ENCODE assay signal across 21 cellular contexts in the genomic region with DNA sequence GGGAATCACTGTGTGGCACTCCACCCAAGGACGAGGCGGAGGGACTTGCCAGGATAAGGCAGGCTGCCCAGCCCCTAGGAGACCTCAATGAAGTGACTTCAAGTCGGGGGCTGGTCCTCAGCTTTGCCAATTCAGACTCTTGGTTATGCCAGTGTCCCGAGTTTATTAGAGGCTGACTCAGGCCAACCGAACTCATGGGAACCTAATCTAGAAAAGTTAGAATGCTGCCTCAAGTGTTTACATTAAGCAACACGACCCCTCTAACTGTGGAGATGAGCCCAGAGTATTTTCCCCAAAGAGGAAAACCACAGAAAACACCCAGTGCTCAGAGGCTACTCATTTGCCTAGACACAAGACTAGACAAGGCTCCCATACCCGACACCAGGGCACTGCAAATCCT. TPM values are rescaled to one million over a fixed set of nuclear protein-coding genes. Genes with fewer than 3 reads are reported as not detected.
"Had no signal": no experiment of that assay in that cellular context is flagged by ENCODE, and none has a peak within 500 bp of the region (broad histone marks: within the 10 kb centered on the region; RNA-seq: fewer than 3 reads in every experiment).

No MANE protein-coding gene starts in this region.

- H3K9me3 ChIP-seq: adrenal gland, esophagus squamous epithelium, pancreas, right lobe of liver, spleen had no signal

- H3K27me3 ChIP-seq: pancreas had no signal

- DNase-seq: activated CD4-positive, alpha-beta T cell treated with anti-CD3 and anti-CD28 coated beads, Interleukin-2, amount 50 U/mL, for 48 hours; activated gamma-delta T cell treated with Interleukin-2 at 50 U/mL for 16 hours; activated T-cell treated with anti-CD3 and anti-CD28 coated beads for 4 hours; adrenal gland; effector memory CD8-positive, alpha-beta T cell; esophagus squamous epithelium; head of caudate nucleus; mesendoderm; naive thymus-derived CD8-positive, alpha-beta T cell; pancreas; right lobe of liver; spleen; stimulated activated naive B cell treated with anti-CD40 and anti-IgM and Interleukin-4, amounts not matched to agents 10 μg/mL and 1 μg/mL and 100 μg/mL, for 72 hours; T-helper 17 cell; WERI-Rb-1 had no signal

- ATAC-seq: effector memory CD8-positive, alpha-beta T cell; naive thymus-derived CD8-positive, alpha-beta T cell; T-helper 17 cell had no signal

- H3K4me1 ChIP-seq: pancreas had no signal

- H3K27ac ChIP-seq: adrenal gland, cardiac muscle cell, esophagus squamous epithelium, pancreas, right lobe of liver, spleen, WERI-Rb-1 had no signal

- H3K36me3 ChIP-seq: adrenal gland, cardiac muscle cell, esophagus squamous epithelium, pancreas, right lobe of liver, spleen, WERI-Rb-1 had no signal

RNA-seq across cellular contexts. Expression of a gene that starts 1.1 kb away (rescaled TPM):
- total RNA-seq: activated naive CD4-positive, alpha-beta T cell treated with anti-CD3 and anti-CD28 coated beads, Interleukin-2, amount 50 U/mL, for 72 hours; activated T-helper 1 cell treated with anti-CD3 and anti-CD28 coated beads, Interleukin-12 subunit alpha, Interleukin-12 subunit beta, Interleukin-2, Interleukin-4 antibody, amounts not matched to agents 30 ng/mL and 10 ng/mL and 1 ng/mL, durations not matched to agents 14 hours and 24 hours and 36 hours; dermis microvascular lymphatic vessel endothelial cell; naive thymus-derived CD8-positive, alpha-beta T cell; pulmonary artery endothelial cell; right lobe of liver; T-helper 17 cell had no signal
- polyA plus RNA-seq: cardiac muscle cell; liver; naive thymus-derived CD8-positive, alpha-beta T cell had no signal
